14 cellular contexts compared by ENCODE assay signal in genomic region chr3:186942168-186942567, GRCh38.
"Had no signal": no experiment of that assay in that cellular context is flagged by ENCODE, and none has a peak within 500 bp of the region (broad histone marks: within the 10 kb centered on the region; RNA-seq: fewer than 3 reads in every experiment).

No MANE protein-coding gene starts in this region.

- H3K9me3 ChIP-seq: adrenal gland, colonic mucosa, psoas muscle, spleen, tibial nerve had no signal

- H3K27me3 ChIP-seq: adrenal gland, colonic mucosa, spleen, tibial nerve had no signal

- DNase-seq: activated CD4-positive, alpha-beta memory T cell treated with anti-CD3 and anti-CD28 coated beads, Interleukin-2, amount 10 ng/mL, durations not matched to agents 7 days and 5 days; activated CD4-positive, alpha-beta T cell treated with anti-CD3 and anti-CD28 coated beads for 36 hours; activated naive CD4-positive, alpha-beta T cell treated with anti-CD3 and anti-CD28 coated beads, Interleukin-2, amount 50 U/mL, for 16 hours; activated T-cell treated with anti-CD3 and anti-CD28 coated beads, Interleukin-2, amount 50 U/mL, for 24 hours; central memory CD4-positive, alpha-beta T cell; foreskin fibroblast; glutamatergic neuron; kidney glomerular epithelial cell; psoas muscle; spleen; T1000 had no signal

- ATAC-seq: activated CD4-positive, alpha-beta T cell treated with anti-CD3 and anti-CD28 coated beads for 36 hours; psoas muscle had no signal

- H3K36me3 ChIP-seq: adrenal gland, colonic mucosa had no signal

- H3K4me1 ChIP-seq: adrenal gland, colonic mucosa had no signal

- H3K4me3 ChIP-seq: adrenal gland, colonic mucosa, psoas muscle, spleen, tibial nerve had no signal

- H3K27ac ChIP-seq: colonic mucosa had no signal
